Comparison of ENCODE assay signal across 1 cellular context in the genomic region with DNA sequence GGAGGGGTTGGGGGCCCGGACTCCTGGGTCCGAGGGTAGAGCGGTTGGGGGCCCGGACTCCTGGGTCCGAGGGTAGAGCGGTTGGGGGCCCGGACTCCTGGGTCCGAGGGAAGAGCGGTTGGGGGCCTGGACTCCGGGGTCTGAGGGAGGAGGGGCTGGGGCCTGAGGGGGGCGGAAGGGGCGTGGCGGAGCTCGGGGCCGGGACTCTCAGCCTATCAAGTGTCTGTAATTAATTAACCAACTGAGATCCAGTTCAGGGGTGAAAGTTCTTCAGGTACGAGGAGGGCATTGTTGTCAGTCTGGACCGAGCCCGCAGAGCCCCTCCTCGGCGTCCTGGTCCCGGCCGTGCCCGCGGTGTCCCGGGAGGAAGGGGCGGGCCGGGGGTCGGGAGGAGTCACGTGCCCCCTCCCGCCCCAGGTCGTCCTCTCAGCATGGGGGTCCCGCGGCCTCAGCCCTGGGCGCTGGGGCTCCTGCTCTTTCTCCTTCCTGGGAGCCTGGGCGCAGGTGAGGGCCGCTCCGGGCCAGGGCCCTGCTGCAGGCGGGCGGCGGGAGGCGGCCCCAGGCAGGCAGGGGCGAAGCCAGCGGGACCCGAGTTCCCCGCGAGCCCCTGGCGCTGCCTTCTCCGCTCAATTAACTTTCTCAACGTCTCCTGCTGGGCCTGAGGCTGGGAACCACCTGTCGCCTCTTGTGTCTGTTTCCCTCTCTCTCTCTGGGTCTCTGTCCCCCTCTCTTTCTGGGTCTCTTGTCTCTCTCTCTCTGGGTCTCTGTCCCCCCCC.
TF ChIP-seq lines count a peak whose summit lies in the region.

No MANE protein-coding gene starts in this region.

TF ChIP-seq in A549, 52 proteins besides CTCF, POLR2A, EP300 and RAD21:
- TF ChIP-seq, protein P1, sequence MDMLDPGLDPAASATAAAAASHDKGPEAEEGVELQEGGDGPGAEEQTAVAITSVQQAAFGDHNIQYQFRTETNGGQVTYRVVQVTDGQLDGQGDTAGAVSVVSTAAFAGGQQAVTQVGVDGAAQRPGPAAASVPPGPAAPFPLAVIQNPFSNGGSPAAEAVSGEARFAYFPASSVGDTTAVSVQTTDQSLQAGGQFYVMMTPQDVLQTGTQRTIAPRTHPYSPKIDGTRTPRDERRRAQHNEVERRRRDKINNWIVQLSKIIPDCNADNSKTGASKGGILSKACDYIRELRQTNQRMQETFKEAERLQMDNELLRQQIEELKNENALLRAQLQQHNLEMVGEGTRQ (IDR thresholded peaks at IDR 0.05), result peak; percentile 67
- TF ChIP-seq KDM1A (IDR thresholded peaks at IDR 0.05; ENCODE audit: low read depth) (no peak), FOSL2 (IDR thresholded peaks at IDR 0.05) (no peak), FOSL2 (CRISPR knock-in tag; IDR thresholded peaks at IDR 0.05) (no peak), SREBF2 (IDR thresholded peaks at IDR 0.05) (no peak), JUN (IDR thresholded peaks at IDR 0.05) (peak in 1 of 2 experiments; percentile 35; a peak in 1 of 5 replicates), PHF8 (IDR thresholded peaks at IDR 0.05; ENCODE audit: borderline replicate concordance, low read depth) (peak; percentile 46; the same call in 1 of the 2 replicates), HOXB13 (CRISPR knock-in tag; IDR thresholded peaks at IDR 0.05; ENCODE audit: low read depth) (no peak), EHMT2 (IDR thresholded peaks at IDR 0.05; ENCODE audit: low read depth) (no peak), ZNF302 (CRISPR knock-in tag; IDR thresholded peaks at IDR 0.05) (no peak), NFE2L2 (conservative IDR thresholded peaks at IDR 0.05; ENCODE audit: low read length) (no peak), MAZ (IDR thresholded peaks at IDR 0.05; ENCODE audit: borderline replicate concordance, low read depth, low read length) (no peak), BHLHE40 (IDR thresholded peaks at IDR 0.05; ENCODE audit: low read depth, low read length) (no peak), TFCP2L1 (CRISPR knock-in tag; IDR thresholded peaks at IDR 0.05) (no peak), CBX2 (IDR thresholded peaks at IDR 0.05; ENCODE audit: borderline replicate concordance, low read depth) (no peak)
- TF ChIP-seq, protein P2, sequence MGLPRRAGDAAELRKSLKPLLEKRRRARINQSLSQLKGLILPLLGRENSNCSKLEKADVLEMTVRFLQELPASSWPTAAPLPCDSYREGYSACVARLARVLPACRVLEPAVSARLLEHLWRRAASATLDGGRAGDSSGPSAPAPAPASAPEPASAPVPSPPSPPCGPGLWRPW (IDR thresholded peaks at IDR 0.05), result no peak
- TF ChIP-seq, protein P3, sequence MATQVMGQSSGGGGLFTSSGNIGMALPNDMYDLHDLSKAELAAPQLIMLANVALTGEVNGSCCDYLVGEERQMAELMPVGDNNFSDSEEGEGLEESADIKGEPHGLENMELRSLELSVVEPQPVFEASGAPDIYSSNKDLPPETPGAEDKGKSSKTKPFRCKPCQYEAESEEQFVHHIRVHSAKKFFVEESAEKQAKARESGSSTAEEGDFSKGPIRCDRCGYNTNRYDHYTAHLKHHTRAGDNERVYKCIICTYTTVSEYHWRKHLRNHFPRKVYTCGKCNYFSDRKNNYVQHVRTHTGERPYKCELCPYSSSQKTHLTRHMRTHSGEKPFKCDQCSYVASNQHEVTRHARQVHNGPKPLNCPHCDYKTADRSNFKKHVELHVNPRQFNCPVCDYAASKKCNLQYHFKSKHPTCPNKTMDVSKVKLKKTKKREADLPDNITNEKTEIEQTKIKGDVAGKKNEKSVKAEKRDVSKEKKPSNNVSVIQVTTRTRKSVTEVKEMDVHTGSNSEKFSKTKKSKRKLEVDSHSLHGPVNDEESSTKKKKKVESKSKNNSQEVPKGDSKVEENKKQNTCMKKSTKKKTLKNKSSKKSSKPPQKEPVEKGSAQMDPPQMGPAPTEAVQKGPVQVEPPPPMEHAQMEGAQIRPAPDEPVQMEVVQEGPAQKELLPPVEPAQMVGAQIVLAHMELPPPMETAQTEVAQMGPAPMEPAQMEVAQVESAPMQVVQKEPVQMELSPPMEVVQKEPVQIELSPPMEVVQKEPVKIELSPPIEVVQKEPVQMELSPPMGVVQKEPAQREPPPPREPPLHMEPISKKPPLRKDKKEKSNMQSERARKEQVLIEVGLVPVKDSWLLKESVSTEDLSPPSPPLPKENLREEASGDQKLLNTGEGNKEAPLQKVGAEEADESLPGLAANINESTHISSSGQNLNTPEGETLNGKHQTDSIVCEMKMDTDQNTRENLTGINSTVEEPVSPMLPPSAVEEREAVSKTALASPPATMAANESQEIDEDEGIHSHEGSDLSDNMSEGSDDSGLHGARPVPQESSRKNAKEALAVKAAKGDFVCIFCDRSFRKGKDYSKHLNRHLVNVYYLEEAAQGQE (IDR thresholded peaks at IDR 0.05), result no peak
- TF ChIP-seq, protein P4, sequence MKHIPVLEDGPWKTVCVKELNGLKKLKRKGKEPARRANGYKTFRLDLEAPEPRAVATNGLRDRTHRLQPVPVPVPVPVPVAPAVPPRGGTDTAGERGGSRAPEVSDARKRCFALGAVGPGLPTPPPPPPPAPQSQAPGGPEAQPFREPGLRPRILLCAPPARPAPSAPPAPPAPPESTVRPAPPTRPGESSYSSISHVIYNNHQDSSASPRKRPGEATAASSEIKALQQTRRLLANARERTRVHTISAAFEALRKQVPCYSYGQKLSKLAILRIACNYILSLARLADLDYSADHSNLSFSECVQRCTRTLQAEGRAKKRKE (CRISPR knock-in tag; IDR thresholded peaks at IDR 0.05; ENCODE audit: low read depth), result no peak
- TF ChIP-seq, protein P5, sequence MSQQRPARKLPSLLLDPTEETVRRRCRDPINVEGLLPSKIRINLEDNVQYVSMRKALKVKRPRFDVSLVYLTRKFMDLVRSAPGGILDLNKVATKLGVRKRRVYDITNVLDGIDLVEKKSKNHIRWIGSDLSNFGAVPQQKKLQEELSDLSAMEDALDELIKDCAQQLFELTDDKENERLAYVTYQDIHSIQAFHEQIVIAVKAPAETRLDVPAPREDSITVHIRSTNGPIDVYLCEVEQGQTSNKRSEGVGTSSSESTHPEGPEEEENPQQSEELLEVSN (IDR thresholded peaks at IDR 0.05; ENCODE audit: borderline replicate concordance, low read depth), result peak; percentile 51; the same call in 1 of the 2 replicates
